27 cellular contexts compared by ENCODE assay signal in the genomic region with DNA sequence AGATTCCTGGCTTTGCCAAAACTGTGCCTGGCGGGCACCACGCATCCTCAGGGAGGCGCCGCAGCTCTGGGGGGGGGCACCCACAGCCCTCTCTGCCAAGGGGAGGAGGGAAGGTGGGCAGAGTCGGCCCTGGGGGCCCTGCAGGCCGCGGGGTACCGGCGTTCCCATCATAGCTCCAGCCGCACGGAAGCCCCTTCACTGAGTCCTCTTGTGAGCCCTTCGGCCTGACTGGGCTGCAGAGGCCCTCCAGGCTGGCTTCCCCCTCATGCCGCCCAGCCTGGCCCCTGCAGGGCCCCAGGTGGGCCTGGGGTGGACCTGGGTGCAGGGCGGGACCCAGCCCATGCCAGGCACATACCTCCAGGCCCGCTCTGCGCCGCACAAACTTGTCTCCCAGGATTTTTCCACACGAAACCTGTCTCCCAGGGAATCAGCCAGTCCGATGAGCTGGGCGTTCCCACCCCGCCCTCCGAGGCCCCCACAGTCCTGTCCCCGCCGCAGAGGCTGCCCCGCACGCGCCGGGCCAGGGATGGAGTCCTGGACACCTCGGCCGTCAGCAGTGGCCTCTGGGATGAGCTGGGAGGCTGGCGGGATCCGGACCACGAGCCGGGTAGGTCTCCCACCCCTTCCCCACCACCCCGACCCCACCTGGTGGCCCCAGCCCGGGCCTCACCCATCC. TPM values are rescaled to one million over a fixed set of nuclear protein-coding genes. Genes with fewer than 3 reads are reported as not detected.
"Had no signal": no experiment of that assay in that cellular context is flagged by ENCODE, and none has a peak within 500 bp of the region (broad histone marks: within the 10 kb centered on the region; RNA-seq: fewer than 3 reads in every experiment).

No MANE protein-coding gene starts in this region.

- ATAC-seq: activated T-helper 17 cell treated with anti-CD3 and anti-CD28 coated beads, Interleukin-2, amount 50 U/mL, for 72 hours; natural killer cell treated with Interleukin-12 subunit alpha and Interleukin-12 subunit beta and Interleukin-15 and Interleukin-18, amount 100 ng/mL, for 72 hours; psoas muscle; stimulated activated naive B cell treated with anti-CD40 and anti-IgM and Interleukin-4, amounts not matched to agents 10 μg/mL and 1 μg/mL and 100 μg/mL, for 72 hours; T-cell had no signal

- FAIRE-seq: astrocyte, TTC549 had no signal

- H3K4me3 Mint-ChIP-seq: activated naive CD8-positive, alpha-beta T cell; activated T-cell treated with anti-CD3 and anti-CD28 coated beads, Interleukin-2, amount 50 U/mL, for 24 hours; activated T-helper 17 cell treated with anti-CD3 and anti-CD28 coated beads, Interleukin-2, amount 50 U/mL, for 72 hours; immature natural killer cell; natural killer cell treated with Interleukin-12 subunit alpha and Interleukin-12 subunit beta and Interleukin-15 and Interleukin-18, amount 100 ng/mL, for 72 hours; stimulated activated naive B cell treated with anti-CD40 and anti-IgM and Interleukin-4, amounts not matched to agents 10 μg/mL and 1 μg/mL and 100 μg/mL, for 72 hours; T-cell; T-helper 2 cell treated with Interferon-gamma antibody and Interleukin-4, amounts not matched to agents 5 μg/mL and 100 μg/mL, for 36 hours; type B pancreatic cell had no signal

- H3K36me3 Mint-ChIP-seq: T-cell, type B pancreatic cell had no signal

- H3K9me3 ChIP-seq: adrenal gland, neutrophil, ovary, psoas muscle, right atrium auricular region, testis had no signal

- H3K4me3 ChIP-seq: adrenal gland, coronary artery, left ventricle myocardium inferior, ovary, psoas muscle, right atrium auricular region, testis had no signal

- H3K27me3 ChIP-seq: foreskin keratinocyte, ovary, right atrium auricular region, testis had no signal

- H3K27me3 Mint-ChIP-seq: activated naive CD8-positive, alpha-beta T cell; activated T-cell treated with anti-CD3 and anti-CD28 coated beads, Interleukin-2, amount 50 U/mL, for 24 hours; activated T-helper 17 cell treated with anti-CD3 and anti-CD28 coated beads, Interleukin-2, amount 50 U/mL, for 72 hours; natural killer cell treated with Interleukin-12 subunit alpha and Interleukin-12 subunit beta and Interleukin-15 and Interleukin-18, amount 100 ng/mL, for 72 hours; T-cell had no signal

- H3K27ac ChIP-seq: adrenal gland, coronary artery, foreskin keratinocyte, left ventricle myocardium inferior, neutrophil, ovary, psoas muscle, right atrium auricular region, testis had no signal

- H3K36me3 ChIP-seq: adrenal gland, left ventricle myocardium inferior, neutrophil, ovary, right atrium auricular region had no signal

- DNase-seq: activated CD4-positive, alpha-beta T cell treated with anti-CD3 and anti-CD28 coated beads for 1 hour; activated CD4-positive, alpha-beta T cell treated with anti-CD3 and anti-CD28 coated beads, Interleukin-2, amount 50 U/mL, for 4 hours; activated CD8-positive, alpha-beta memory T cell treated with anti-CD3 and anti-CD28 coated beads for 24 hours; activated CD8-positive, alpha-beta memory T cell treated with anti-CD3 and anti-CD28 coated beads, Interleukin-2, amount 50 U/mL, for 4 hours; activated T-cell treated with anti-CD3 and anti-CD28 coated beads, Interleukin-2, amount 50 U/mL, for 24 hours; adrenal gland; foreskin keratinocyte; immature natural killer cell; left ventricle myocardium inferior; ovary; psoas muscle; stimulated activated CD4-positive, alpha-beta T cell treated with anti-CD3 and anti-CD28 coated beads, Interleukin-2, amount 100 ng/mL, for 48 hours; stimulated activated CD8-positive, alpha-beta memory T cell treated with anti-CD3 and anti-CD28 coated beads, Interleukin-4, amount 100 ng/mL, for 48 hours; stimulated activated naive B cell treated with anti-CD40 and anti-IgM and Interleukin-4, amounts not matched to agents 10 μg/mL and 1 μg/mL and 100 μg/mL, for 72 hours; T-cell; testis had no signal

- H3K4me1 ChIP-seq: foreskin keratinocyte, psoas muscle had no signal

- H3K9me3 Mint-ChIP-seq: immature natural killer cell had no signal

- H3K27ac Mint-ChIP-seq: activated naive CD8-positive, alpha-beta T cell; activated T-cell treated with anti-CD3 and anti-CD28 coated beads, Interleukin-2, amount 50 U/mL, for 24 hours; activated T-helper 17 cell treated with anti-CD3 and anti-CD28 coated beads, Interleukin-2, amount 50 U/mL, for 72 hours; immature natural killer cell; natural killer cell treated with Interleukin-12 subunit alpha and Interleukin-12 subunit beta and Interleukin-15 and Interleukin-18, amount 100 ng/mL, for 72 hours; stimulated activated naive B cell treated with anti-CD40 and anti-IgM and Interleukin-4, amounts not matched to agents 10 μg/mL and 1 μg/mL and 100 μg/mL, for 72 hours; T-cell; T-helper 2 cell treated with Interferon-gamma antibody and Interleukin-4, amounts not matched to agents 5 μg/mL and 100 μg/mL, for 36 hours; type B pancreatic cell had no signal

RNA-seq across cellular contexts. Expression of a gene that starts 1.8 kb away (rescaled TPM):
- total RNA-seq: activated T-helper 17 cell treated with anti-CD3 and anti-CD28 coated beads, Interleukin-2, amount 50 U/mL, for 72 hours; natural killer cell treated with Interleukin-12 subunit alpha and Interleukin-12 subunit beta and Interleukin-15 and Interleukin-18, amount 100 ng/mL, for 72 hours had no signal

RNA-seq across cellular contexts. Expression of a gene that starts 49.6 kb away (rescaled TPM):
- total RNA-seq: skeletal muscle tissue had no signal
